ENCODE assay signal across 21 cellular contexts in the genomic region with DNA sequence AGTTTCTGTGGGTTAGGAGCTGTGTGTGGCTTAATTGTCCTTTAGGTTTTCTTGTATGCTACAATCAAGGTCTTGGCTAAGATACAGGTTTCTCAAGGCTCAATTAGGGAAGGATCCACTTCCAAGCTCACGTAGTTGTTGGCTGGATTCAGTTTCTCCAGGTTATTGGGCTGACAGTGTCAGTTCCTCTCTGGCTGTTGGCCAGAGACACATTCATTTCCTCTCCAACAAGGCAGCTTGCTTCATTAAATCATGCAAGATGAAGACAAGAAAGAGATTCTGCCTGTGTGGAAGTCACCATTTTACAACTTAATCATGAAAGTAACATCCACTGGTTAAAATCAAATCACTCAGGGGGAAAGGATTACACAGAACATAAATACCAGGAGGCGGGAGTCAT.
"Had no signal": no experiment of that assay in that cellular context is flagged by ENCODE, and none has a peak within 500 bp of the region (broad histone marks: within the 10 kb centered on the region; RNA-seq: fewer than 3 reads in every experiment).

No MANE protein-coding gene starts in this region.

- H3K9me3 ChIP-seq: SK-N-SH had no signal

- ATAC-seq: HepG2 had no signal

- DNase-seq: IMR-90, Karpas-422, KG1, MM.1S, NCI-H1092 treated with DMSO at 0.1 percent for 48 hours, NCI-H1436, NCI-H187, NCI-H2029, NCI-H2081 treated with DMSO at 0.1 percent for 48 hours, NCI-H2171, NCI-H226, NCI-H446, NCI-H510A, NCI-H524 treated with DMSO at 0.1 percent for 48 hours, NCI-H69, NCI-H774, RPMI8226, SHP77, SK-N-SH had no signal

- FAIRE-seq: HepG2, RCC 7860 had no signal
